In the genomic region with DNA sequence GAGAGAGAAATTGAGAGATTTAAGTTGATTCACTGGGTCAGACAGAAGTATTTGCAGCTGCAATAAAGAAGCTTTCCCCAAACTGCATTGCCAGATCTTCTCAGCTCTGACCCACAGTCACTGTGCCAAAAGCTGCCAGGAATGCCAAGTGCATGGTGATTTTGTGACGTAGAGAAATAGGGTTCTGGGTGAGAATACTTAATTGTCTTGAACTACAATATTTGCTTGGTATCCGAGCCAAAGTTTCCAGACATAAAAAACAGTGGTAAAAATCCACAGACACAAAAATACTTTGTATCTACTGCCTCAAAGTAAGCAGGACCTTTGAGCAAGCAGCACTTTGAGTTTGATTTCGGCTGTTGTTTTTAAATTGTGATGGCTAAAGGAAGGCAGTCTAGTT, we compare ENCODE assay signal across 11 cellular contexts.
"Had no signal": no experiment of that assay in that cellular context is flagged by ENCODE, and none has a peak within 500 bp of the region (broad histone marks: within the 10 kb centered on the region; RNA-seq: fewer than 3 reads in every experiment).

No MANE protein-coding gene starts in this region.

- H3K9me3 ChIP-seq: tibial artery had no signal

- ATAC-seq: esophagus mucosa had no signal

- H3K9me3 Mint-ChIP-seq: activated CD4-positive, alpha-beta T cell treated with anti-CD3 and anti-CD28 coated beads, Interleukin-2, amount 10 ng/mL, durations not matched to agents 7 days and 5 days; nephron had no signal

- H3K4me1 ChIP-seq: tibial artery had no signal

- DNase-seq: activated CD4-positive, alpha-beta T cell treated with anti-CD3 and anti-CD28 coated beads, Interleukin-2, amount 10 ng/mL, durations not matched to agents 7 days and 5 days; activated naive CD4-positive, alpha-beta T cell; stimulated activated CD4-positive, alpha-beta T cell treated with anti-CD3 and anti-CD28 coated beads, Interleukin-1b, Interleukin-23, amount 100 ng/mL, for 48 hours; tibial artery had no signal

- H3K4me1 Mint-ChIP-seq: activated CD4-positive, alpha-beta T cell treated with anti-CD3 and anti-CD28 coated beads, Interleukin-2, amount 10 ng/mL, durations not matched to agents 7 days and 5 days; nephron had no signal

- H3K27ac Mint-ChIP-seq: activated CD4-positive, alpha-beta T cell treated with anti-CD3 and anti-CD28 coated beads, Interleukin-2, amount 10 ng/mL, durations not matched to agents 7 days and 5 days; activated T-helper 1 cell treated with anti-CD3 and anti-CD28 coated beads, Interleukin-12 subunit alpha, Interleukin-12 subunit beta, Interleukin-2, Interleukin-4 antibody, amounts not matched to agents 30 ng/mL and 10 ng/mL and 1 ng/mL, durations not matched to agents 14 hours and 24 hours and 36 hours; T-helper 2 cell treated with Interferon-gamma antibody and Interleukin-4, amounts not matched to agents 5 μg/mL and 100 μg/mL, for 36 hours had no signal

- H3K27me3 Mint-ChIP-seq: activated CD4-positive, alpha-beta T cell treated with anti-CD3 and anti-CD28 coated beads, Interleukin-2, amount 10 ng/mL, durations not matched to agents 7 days and 5 days had no signal

- H3K4me3 ChIP-seq: coronary artery, tibial artery had no signal

- H3K27me3 ChIP-seq: tibial artery had no signal

- FAIRE-seq: astrocyte, urothelium cell line had no signal

- H3K27ac ChIP-seq: coronary artery, tibial artery had no signal

- H3K36me3 ChIP-seq: tibial artery had no signal

- H3K4me3 Mint-ChIP-seq: activated CD4-positive, alpha-beta T cell treated with anti-CD3 and anti-CD28 coated beads, Interleukin-2, amount 10 ng/mL, durations not matched to agents 7 days and 5 days; activated T-helper 1 cell treated with anti-CD3 and anti-CD28 coated beads, Interleukin-12 subunit alpha, Interleukin-12 subunit beta, Interleukin-2, Interleukin-4 antibody, amounts not matched to agents 30 ng/mL and 10 ng/mL and 1 ng/mL, durations not matched to agents 14 hours and 24 hours and 36 hours; nephron; T-helper 2 cell treated with Interferon-gamma antibody and Interleukin-4, amounts not matched to agents 5 μg/mL and 100 μg/mL, for 36 hours had no signal
